9 cellular contexts compared by ENCODE assay signal in the genomic region with DNA sequence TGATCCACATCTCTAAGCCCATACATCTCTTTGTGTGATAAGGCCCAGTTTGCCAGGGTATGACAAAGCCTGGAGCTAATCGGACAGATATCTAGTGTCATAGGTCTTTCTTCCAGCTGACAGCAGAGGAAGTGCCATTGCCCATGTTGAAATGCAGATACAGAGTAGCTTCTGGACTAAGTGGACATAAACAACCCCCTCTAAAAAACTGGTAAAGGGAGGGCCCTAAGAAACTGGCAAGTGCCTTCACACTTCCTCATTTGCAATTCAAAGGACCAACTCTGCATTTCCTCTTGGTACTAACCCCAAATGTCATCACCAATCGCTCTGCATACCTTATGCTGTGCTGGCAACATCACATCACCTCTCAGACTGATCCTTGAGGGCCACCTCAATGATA. TPM values are rescaled to one million over a fixed set of nuclear protein-coding genes. Genes with fewer than 3 reads are reported as not detected.
DNase-seq lines count a peak whose midpoint lies in the region; ATAC-seq and TF ChIP-seq lines count a peak whose summit lies in the region.
"Had no signal": no experiment of that assay in that cellular context is flagged by ENCODE, and none has a peak within 500 bp of the region (broad histone marks: within the 10 kb centered on the region; RNA-seq: fewer than 3 reads in every experiment).

No MANE protein-coding gene starts in this region.

- TF ChIP-seq RAD21 in SK-N-SH (IDR thresholded peaks at IDR 0.05; ENCODE audit: low read length): no peak

- CTCF ChIA-PET in SK-N-SH (lab: Yijun Ruan, JAX): interaction anchor here (0.8 to 1.9 kb wide), 2 partner anchors 14 to 165 kb away, joined by 3 to 4 read pairs; no protein-coding TSS in a partner anchor

- TF ChIP-seq CTCF in SK-N-SH (IDR thresholded peaks at IDR 0.05): no peak
- TF ChIP-seq CTCF in gastrocnemius medialis (IDR thresholded peaks at IDR 0.05 in 4 of 5, conservative IDR thresholded peaks at IDR 0.05 in 1 of 5): no peak
- no peak for TF ChIP-seq CTCF in right atrium auricular region (IDR thresholded peaks at IDR 0.05)
- no peak for TF ChIP-seq CTCF in gastroesophageal sphincter (IDR thresholded peaks at IDR 0.05)

- H3K27me3 ChIP-seq in SK-N-SH (ENCODE audit: insufficient read depth) (no peaks in the 10 kb centered on the region), gastrocnemius medialis (no peaks in the 10 kb centered on the region), right atrium auricular region (no peaks in the 10 kb centered on the region), gastroesophageal sphincter (no peaks in the 10 kb centered on the region)

- H3K9me2 ChIP-seq in SK-N-SH: no peaks in the 10 kb centered on the region

- no peak for TF ChIP-seq POLR2A in gastrocnemius medialis (IDR thresholded peaks at IDR 0.05)
- TF ChIP-seq POLR2A in gastroesophageal sphincter (IDR thresholded peaks at IDR 0.05): no peak

- H3K4me3 ChIP-seq in SK-N-SH (ENCODE audit: low read depth in 2 of 2, low read length in 1 of 2) (no peak overlapping the region), gastrocnemius medialis (no peak overlapping the region), right atrium auricular region (no peak overlapping the region), gastroesophageal sphincter (no peak overlapping the region)

- DNase-seq in SK-N-SH: peak; percentile 16
- peak; percentile 45 for DNase-seq in SIG-M5 treated with dmso at 0.1 percent for 504 hours (lab: John Stamatoyannopoulos, UW; ENCODE audit: unreplicated experiment)
- no peak for DNase-seq in gastrocnemius medialis
- no peak for DNase-seq in right atrium auricular region (ENCODE audit: low spot score)
- DNase-seq in stimulated activated CD4-positive, alpha-beta T cell treated with anti-CD3 and anti-CD28 coated beads, Interleukin-4, amount 100 ng/mL, for 24 hours: no peak

- intact Hi-C loops in gastrocnemius medialis (cut with DNase I; ENCODE audit: low total_unique reads): no loop called here

- H3K27ac ChIP-seq in SK-N-SH (ENCODE audit: low read depth in 2 of 2, low read length in 1 of 2) (peak overlapping the region in 1 of 2 experiments; percentile 23; a peak in 1 of 4 replicates), gastrocnemius medialis (peak overlapping the region; percentile 27 to 71 (median 56)), right atrium auricular region (peak overlapping the region in 1 of 2 donors; percentile 53), gastroesophageal sphincter (no peak overlapping the region)
- H3K27ac ChIP-seq: VCaP had no signal

- peaks cover 3 to 4% of the 10 kb centered on the region in 2 experiments; a peak in 2 of 4 replicates for H3K4me1 ChIP-seq in SK-N-SH (ENCODE audit: control insufficient read depth in 1 of 2, insufficient read depth in 2 of 2, low read depth in 1 of 2, low read length in 1 of 2)
- peaks cover 16 to 17% of the 10 kb centered on the region in 2 donors for H3K4me1 ChIP-seq in gastrocnemius medialis
- H3K4me1 ChIP-seq in right atrium auricular region: peaks cover 0 to 2% of the 10 kb centered on the region in 2 donors
- H3K4me1 ChIP-seq in gastroesophageal sphincter: no peaks in the 10 kb centered on the region

- in situ Hi-C loops in gastrocnemius medialis (cut with MboI; ENCODE audit: low sequenced_read_pairs in 4 of 4): no loop called here

- POLR2A ChIA-PET in SK-N-SH (lab: Yijun Ruan, JAX): no interaction called here

- no peak overlapping the region for H2AFZ ChIP-seq in SK-N-SH (ENCODE audit: low read depth)

- 32% methylated on average over 2 of the region's 2 CpGs for WGBS in SK-N-SH (ENCODE audit: low lambda C conversion rate)
- WGBS in gastroesophageal sphincter (ENCODE audit: low coverage in 1 of 2), 2 donors: 48% methylated on average over 2 of the region's 2 CpGs; no CpG with 5 or more reads in 1 of the 2 donors

- ATAC-seq in SK-N-SH treated with all-trans-retinoic acid at 6 μM for 48 hours (no peak), HG03066 (IDR thresholded peaks at IDR 0.05; ENCODE audit: low read depth, unreplicated experiment) (peak; percentile 74), gastrocnemius medialis (no peak), gastroesophageal sphincter (no peak)

- no peaks in the 10 kb centered on the region for H3F3A ChIP-seq in SK-N-SH (replicated peaks; ENCODE audit: insufficient read depth)

- TF ChIP-seq EP300 in SK-N-SH (IDR thresholded peaks at IDR 0.05; ENCODE audit: borderline replicate concordance in 1 of 2, low read depth in 1 of 2, low read length in 1 of 2) (no peak), gastroesophageal sphincter (IDR thresholded peaks at IDR 0.05) (no peak)

- H3K4me2 ChIP-seq in SK-N-SH: no peak overlapping the region

- no peak overlapping the region for H3K9ac ChIP-seq in SK-N-SH

- no peaks in the 10 kb centered on the region for H3K79me2 ChIP-seq in SK-N-SH (ENCODE audit: insufficient read depth)

- no peaks in the 10 kb centered on the region for H4K20me1 ChIP-seq in SK-N-SH (ENCODE audit: insufficient read depth)

- H3K9me3 ChIP-seq in SK-N-SH (no peaks in the 10 kb centered on the region), gastrocnemius medialis (no peaks in the 10 kb centered on the region), right atrium auricular region (no peaks in the 10 kb centered on the region), gastroesophageal sphincter (no peaks in the 10 kb centered on the region)

- no peaks in the 10 kb centered on the region for H3K36me3 ChIP-seq in SK-N-SH (replicated peaks in 1 of 2; ENCODE audit: control insufficient read depth in 1 of 2, insufficient read depth in 2 of 2, low read length in 1 of 2)
- H3K36me3 ChIP-seq in gastrocnemius medialis: no peaks in the 10 kb centered on the region
- no peaks in the 10 kb centered on the region for H3K36me3 ChIP-seq in right atrium auricular region
- no peaks in the 10 kb centered on the region for H3K36me3 ChIP-seq in gastroesophageal sphincter

TF ChIP-seq in SK-N-SH, 30 proteins besides CTCF, POLR2A, EP300 and RAD21 (continues in another document):
- peak; percentile 64 for TF ChIP-seq GATA2 (CRISPR knock-in tag; IDR thresholded peaks at IDR 0.05)
- TF ChIP-seq TEAD4 (IDR thresholded peaks at IDR 0.05; ENCODE audit: borderline replicate concordance, insufficient read depth): no peak
- TF ChIP-seq, protein P1, sequence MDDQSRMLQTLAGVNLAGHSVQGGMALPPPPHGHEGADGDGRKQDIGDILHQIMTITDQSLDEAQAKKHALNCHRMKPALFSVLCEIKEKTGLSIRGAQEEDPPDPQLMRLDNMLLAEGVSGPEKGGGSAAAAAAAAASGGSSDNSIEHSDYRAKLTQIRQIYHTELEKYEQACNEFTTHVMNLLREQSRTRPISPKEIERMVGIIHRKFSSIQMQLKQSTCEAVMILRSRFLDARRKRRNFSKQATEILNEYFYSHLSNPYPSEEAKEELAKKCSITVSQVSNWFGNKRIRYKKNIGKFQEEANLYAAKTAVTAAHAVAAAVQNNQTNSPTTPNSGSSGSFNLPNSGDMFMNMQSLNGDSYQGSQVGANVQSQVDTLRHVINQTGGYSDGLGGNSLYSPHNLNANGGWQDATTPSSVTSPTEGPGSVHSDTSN (IDR thresholded peaks at IDR 0.05): no peak
- 0 out of 2 replicates have a peak, but pooled peaks have one; percentile 30 for TF ChIP-seq FOXJ3 (CRISPR knock-in tag; IDR thresholded peaks at IDR 0.05)
- no peak for TF ChIP-seq TAF1 (IDR thresholded peaks at IDR 0.05; ENCODE audit: borderline replicate concordance, low read depth, low read length)
- TF ChIP-seq USF1 (IDR thresholded peaks at IDR 0.05; ENCODE audit: borderline replicate concordance, low read depth): no peak
- no peak for TF ChIP-seq EZH2phosphoT487 (IDR thresholded peaks at IDR 0.05; ENCODE audit: borderline replicate concordance, low read depth)

TF ChIP-seq in SK-N-SH treated with all-trans-retinoic acid at 6 μM for 48 hours, 23 proteins besides CTCF, POLR2A, EP300 and RAD21:
- no peak for TF ChIP-seq CREB5 (CRISPR knock-in tag; IDR thresholded peaks at IDR 0.05; ENCODE audit: low read depth)
- TF ChIP-seq TCF4 (CRISPR knock-in tag; IDR thresholded peaks at IDR 0.05; ENCODE audit: borderline replicate concordance): no peak
- TF ChIP-seq ZFP30 (CRISPR knock-in tag; IDR thresholded peaks at IDR 0.05): no peak
- no peak for TF ChIP-seq CSDC2 (CRISPR knock-in tag; IDR thresholded peaks at IDR 0.05)

RNA-seq across cellular contexts. Expression of gene ARHGEF6, which starts 20.8 kb away (rescaled TPM):
- 2.7 and 3.9 TPM in 2 replicates for polyA plus RNA-seq in SK-N-SH (2012; rRNA removed)
- 3.7 and 3.9 TPM in 2 replicates for polyA plus RNA-seq in SK-N-SH (2012; cell fraction: cytosol; rRNA removed)
- 3.3 and 5.4 TPM in 2 replicates for polyA plus RNA-seq in SK-N-SH (2012; cell fraction: nucleus; rRNA removed)
- total RNA-seq in gastrocnemius medialis (10 to 100 TPM; 15.0 to 29.9 (median 24.5) TPM), right atrium auricular region (10 to 100 TPM; 41.3 to 45.8 TPM), gastroesophageal sphincter (10 to 100 TPM; 14.2 to 18.5 (median 16.3) TPM)

Comparison
In these comparisons a context has a peak if more than half of its experiments do, and no peak if none do; other contexts are left out.
1. DNase-seq: peak in SK-N-SH (single experiment) and SIG-M5 treated with dmso at 0.1 percent for 504 hours (single experiment); none in gastrocnemius medialis (0 of 2), right atrium auricular region (single experiment) and stimulated activated CD4-positive, alpha-beta T cell treated with anti-CD3 and anti-CD28 coated beads, Interleukin-4, amount 100 ng/mL, for 24 hours (single experiment).
2. H3K27ac ChIP-seq: peak in gastrocnemius medialis (4 of 4); none in gastroesophageal sphincter (0 of 4).